8 cellular contexts compared by ENCODE assay signal in the genomic region with DNA sequence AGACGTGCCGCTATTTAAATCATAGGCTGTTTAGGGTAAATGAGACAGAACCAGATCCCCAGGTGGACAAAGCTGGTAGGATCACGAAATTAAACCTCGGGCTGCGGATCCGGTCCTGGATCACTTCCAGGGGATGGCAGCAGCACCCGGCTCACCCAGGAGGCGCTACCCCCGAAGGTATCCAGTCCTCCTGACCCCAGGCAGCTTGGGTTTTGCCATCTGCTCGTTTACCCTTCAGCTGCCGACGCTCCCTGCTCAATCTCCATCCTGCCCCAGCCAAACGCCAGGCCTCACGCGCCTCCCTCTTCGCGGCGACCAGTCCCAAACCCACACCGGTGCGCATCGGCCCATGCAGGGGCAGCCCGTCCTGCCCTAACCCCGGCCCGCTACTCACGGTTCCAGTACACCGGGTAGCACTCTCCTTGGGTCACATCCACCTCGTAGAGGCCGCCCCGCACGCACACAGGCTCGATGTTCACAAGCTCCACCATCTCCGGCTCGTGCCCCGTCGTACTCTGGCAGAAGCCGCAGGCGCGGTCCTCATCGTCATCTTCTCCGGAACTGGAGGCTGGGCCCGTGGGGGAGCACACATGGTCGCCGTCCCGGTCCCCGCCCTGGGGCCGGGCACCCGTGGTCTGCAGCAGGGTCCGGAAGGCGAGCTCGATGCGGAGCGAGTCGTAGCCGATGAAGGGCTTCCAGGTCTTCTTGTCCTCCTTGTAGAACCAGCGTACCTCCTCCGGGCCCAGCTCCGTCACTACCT. TPM values are rescaled to one million over a fixed set of nuclear protein-coding genes. Genes with fewer than 3 reads are reported as not detected.
A peak's percentile ranks its signal among the peaks of the same experiment; 100 is the strongest.
DNase-seq lines count a peak whose midpoint lies in the region; ATAC-seq and TF ChIP-seq lines count a peak whose summit lies in the region.

No MANE protein-coding gene starts in this region.

- no peaks in the 10 kb centered on the region for H3K36me3 ChIP-seq in mucosa of descending colon (ENCODE audit: low read depth)

- intact Hi-C loops in mucosa of descending colon (cut with DNase I, micrococcal nuclease): no loop called here

- ATAC-seq in GM18870 (IDR thresholded peaks at IDR 0.05; ENCODE audit: unreplicated experiment) (peak; percentile 8), HG03159 (IDR thresholded peaks at IDR 0.05; ENCODE audit: unreplicated experiment) (peak; percentile 18), mucosa of descending colon (peak; percentile 57)

- H3K9me3 ChIP-seq in mucosa of descending colon: no peaks in the 10 kb centered on the region

- DNase-seq in ACHN (peak; percentile 54), NCI-H69 (lab: John Stamatoyannopoulos, UW) (peak; percentile 80), epidermal melanocyte (ENCODE audit: insufficient read length, low spot score) (peak; percentile 58), mucosa of descending colon (peak; percentile 59 to 84 (median 75))
- peak; percentile 72 for DNase-seq in activated CD8-positive, alpha-beta memory T cell treated with anti-CD3 and anti-CD28 coated beads, Interleukin-2, amount 50 U/mL, for 4 hours
- DNase-seq in stimulated activated CD8-positive, alpha-beta memory T cell treated with anti-CD3 and anti-CD28 coated beads, Interleukin-4, amount 100 ng/mL, for 4 hours (ENCODE audit: low read depth in 2 of 2, low spot score in 1 of 2): peak; percentile 33 to 58

- in situ Hi-C loops in ACHN (cut with HindIII; ENCODE audit: low pct_ligation_motif_present, low pct_unique_long_range_greater_than_20kb, low sequenced_read_pairs): no loop called here

- peak overlapping the region; percentile 37 for H3K4me3 ChIP-seq in mucosa of descending colon

- no peaks in the 10 kb centered on the region for H3K4me1 ChIP-seq in mucosa of descending colon (ENCODE audit: low read depth)

- TF ChIP-seq CTCF in mucosa of descending colon (IDR thresholded peaks at IDR 0.05): no peak

RNA-seq across cellular contexts. Expression of gene DDHD1, which starts 1.1 kb away (rescaled TPM):
- total RNA-seq in mucosa of descending colon: 10 to 100 TPM in 1 of 3 donors, 1 to 10 TPM in 2; 7.7 to 15.7 (median 8.2) TPM

Comparison
In these comparisons a context has a peak if more than half of its experiments do, and no peak if none do; other contexts are left out.
1. Peak in every context shown above with its lines: DNase-seq, ATAC-seq and H3K4me3 ChIP-seq.